Comparison of ENCODE assay signal across 25 cellular contexts in the genomic region with DNA sequence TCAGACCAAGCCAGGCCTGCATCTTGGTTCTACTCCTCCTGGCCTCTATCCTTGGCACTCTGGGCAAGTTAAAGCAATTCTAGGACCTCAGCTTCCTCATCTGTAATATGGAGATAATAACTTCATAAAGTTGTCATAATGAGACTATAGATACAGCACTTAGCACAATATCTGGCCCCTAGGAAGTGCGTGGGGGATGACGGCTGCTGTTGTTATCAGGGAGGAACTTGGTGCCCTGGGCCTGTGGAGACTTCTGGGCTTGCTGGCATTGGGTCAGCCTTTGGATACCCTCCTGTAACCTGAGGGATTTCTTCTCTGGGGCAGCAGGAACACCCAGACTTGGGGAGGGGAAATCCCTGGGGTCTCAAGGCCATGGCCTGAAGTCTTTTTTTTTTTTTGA. TPM values are rescaled to one million over a fixed set of nuclear protein-coding genes. Genes with fewer than 3 reads are reported as not detected.
A peak's percentile ranks its signal among the peaks of the same experiment; 100 is the strongest.
DNase-seq lines count a peak whose midpoint lies in the region; ATAC-seq, FAIRE-seq and TF ChIP-seq lines count a peak whose summit lies in the region.
"Had no signal": no experiment of that assay in that cellular context is flagged by ENCODE, and none has a peak within 500 bp of the region (broad histone marks: within the 10 kb centered on the region; RNA-seq: fewer than 3 reads in every experiment).

No MANE protein-coding gene starts in this region.

- H3K27ac ChIP-seq in SK-N-SH (ENCODE audit: low read depth in 2 of 2, low read length in 1 of 2) (no peak overlapping the region), IMR-90 (ENCODE audit: insufficient read depth, low read length) (no peak overlapping the region), K562 (ENCODE audit: extremely low read depth, low read depth, low read length) (no peak overlapping the region), osteoblast (ENCODE audit: low read depth, low read length) (no peak overlapping the region), tibial artery (no peak overlapping the region)
- H3K27ac ChIP-seq: 22Rv1, KMS-11 had no signal

- CTCF ChIA-PET in SK-N-SH (lab: Yijun Ruan, JAX), result interaction anchor here (0.6 kb wide), 1 partner anchor 28 kb away, joined by 3 read pairs; a partner anchor contains a TSS
- CTCF ChIA-PET in IMR-90 (lab: Yijun Ruan, JAX), result no interaction called here
- CTCF ChIA-PET in K562 (lab: Yijun Ruan, JAX; ENCODE audit: low intra/inter-chr PET ratio), result no interaction called here

- H3K4me2 ChIP-seq in SK-N-SH (no peak overlapping the region), IMR-90 (ENCODE audit: low read depth, low read length) (no peak overlapping the region), K562 (ENCODE audit: insufficient read depth, low read length) (no peak overlapping the region), osteoblast (ENCODE audit: insufficient read depth, low read length) (no peak overlapping the region)
- H3K4me2 ChIP-seq: KMS-11 had no signal

- in situ Hi-C loops in IMR-90 (cut with MboI; ENCODE audit: low sequenced_read_pairs) (loop anchor here (25.0 kb wide), 1 partner anchor 507 kb away; no protein-coding TSS in a partner anchor), K562 (cut with MboI) (no loop called here)

- no peak overlapping the region for H4K8ac ChIP-seq in IMR-90 (ENCODE audit: low read depth in 2 of 2, low read length in 2 of 2)

- H3K27me3 ChIP-seq in SK-N-SH (ENCODE audit: insufficient read depth) (no peaks in the 10 kb centered on the region), IMR-90 (ENCODE audit: control insufficient read depth, insufficient read depth, low read length) (no peaks in the 10 kb centered on the region), K562 (ENCODE audit: control insufficient read depth in 2 of 2, insufficient read depth in 2 of 2, low read length in 2 of 2) (no peaks in the 10 kb centered on the region), osteoblast (ENCODE audit: insufficient read depth, low read length) (no peaks in the 10 kb centered on the region), tibial artery (no peaks in the 10 kb centered on the region)
- H3K27me3 ChIP-seq: BE2C had no signal

- no peak overlapping the region for H2BK20ac ChIP-seq in IMR-90 (ENCODE audit: low read depth, low read length)

- no peak for TF ChIP-seq CTCF in SK-N-SH (IDR thresholded peaks at IDR 0.05)
- TF ChIP-seq CTCF in IMR-90 (conservative IDR thresholded peaks at IDR 0.05; ENCODE audit: low read depth, low read length), result no peak
- no peak for TF ChIP-seq CTCF in K562 (IDR thresholded peaks at IDR 0.05 in 2 of 3, conservative IDR thresholded peaks at IDR 0.05 in 1 of 3; ENCODE audit: insufficient read depth in 2 of 3, low read depth in 1 of 3, low read length in 3 of 3)
- no peak for TF ChIP-seq CTCF in osteoblast (IDR thresholded peaks at IDR 0.05; ENCODE audit: extremely low read depth, low read depth, low read length)
- no peak for TF ChIP-seq CTCF in tibial artery (IDR thresholded peaks at IDR 0.05)

- no peak overlapping the region for H3K18ac ChIP-seq in IMR-90 (ENCODE audit: low read depth, low read length)

- TF ChIP-seq RAD21 in SK-N-SH (IDR thresholded peaks at IDR 0.05; ENCODE audit: low read length), result no peak
- TF ChIP-seq RAD21 in IMR-90 (IDR thresholded peaks at IDR 0.05; ENCODE audit: low read length), result no peak
- no peak for TF ChIP-seq RAD21 in K562 (CRISPR knock-in tag; conservative IDR thresholded peaks at IDR 0.05 in 1 of 2, IDR thresholded peaks at IDR 0.05 in 1 of 2)

- H3K36me3 ChIP-seq in SK-N-SH (replicated peaks in 1 of 2; ENCODE audit: control insufficient read depth in 1 of 2, insufficient read depth in 2 of 2, low read length in 1 of 2) (peaks cover 70% of the 10 kb centered on the region in 2 experiments), IMR-90 (ENCODE audit: control insufficient read depth, insufficient read depth, low read length) (peaks cover 87% of the 10 kb centered on the region), K562 (ENCODE audit: control insufficient read depth, insufficient read depth, low read length) (peaks cover 50% of the 10 kb centered on the region; the same call in 1 of the 3 replicates), osteoblast (ENCODE audit: insufficient read depth, low read length) (peaks cover 38% of the 10 kb centered on the region), tibial artery (peaks cover 83 to 99% (median 94%) of the 10 kb centered on the region in 3 donors)
- H3K36me3 ChIP-seq: BE2C had no signal

- no peak for ATAC-seq in SK-N-SH treated with all-trans-retinoic acid at 6 μM for 48 hours
- ATAC-seq in IMR-90 (ENCODE audit: low read depth), result no peak
- no peak for ATAC-seq in K562
- no peak for ATAC-seq in HG03025 (IDR thresholded peaks at IDR 0.05; ENCODE audit: low FRiP score, unreplicated experiment)
- ATAC-seq: HepG2, PC-3 had no signal

- no peak for FAIRE-seq in K562 (lab: Jason Lieb, UNC)
- FAIRE-seq: D721Med, GM12892, GM18507, HepG2 had no signal

- dilution Hi-C loops in IMR-90 (cut with HindIII; ENCODE audit: low sequenced_read_pairs, unreplicated experiment), result no loop called here

- POLR2A ChIA-PET in SK-N-SH (lab: Yijun Ruan, JAX), result no interaction called here
- POLR2A ChIA-PET in IMR-90 (lab: Charles Lee; ENCODE audit: unreplicated experiment), result no interaction called here
- POLR2A ChIA-PET in K562 (lab: Yijun Ruan, JAX), result no interaction called here

- no peak for TF ChIP-seq EP300 in SK-N-SH (IDR thresholded peaks at IDR 0.05; ENCODE audit: borderline replicate concordance in 1 of 2, low read depth in 1 of 2, low read length in 1 of 2)
- no peak for TF ChIP-seq EP300 in K562 (IDR thresholded peaks at IDR 0.05; ENCODE audit: low read length)

- H3K4me1 ChIP-seq in SK-N-SH (ENCODE audit: control insufficient read depth in 1 of 2, insufficient read depth in 2 of 2, low read depth in 1 of 2, low read length in 1 of 2) (peaks cover 0 to 11% of the 10 kb centered on the region in 2 experiments; a peak in 1 of 4 replicates), IMR-90 (ENCODE audit: control insufficient read depth, insufficient read depth, low read length) (no peaks in the 10 kb centered on the region), K562 (replicated peaks in 1 of 2; ENCODE audit: control insufficient read depth in 2 of 2, insufficient read depth in 2 of 2, low read length in 2 of 2) (no peaks in the 10 kb centered on the region; a peak in 1 of 5 replicates), osteoblast (ENCODE audit: insufficient read depth, low read length) (peaks cover 15% of the 10 kb centered on the region), tibial artery (peaks cover 0 to 12% (median 4%) of the 10 kb centered on the region in 4 donors)

- H3K9me2 ChIP-seq in SK-N-SH, result no peaks in the 10 kb centered on the region

- H2BK15ac ChIP-seq in IMR-90 (ENCODE audit: low read depth, low read length), result no peak overlapping the region

- H3K79me2 ChIP-seq in SK-N-SH (ENCODE audit: insufficient read depth) (peaks cover 31% of the 10 kb centered on the region; the same call in 1 of the 2 replicates), K562 (ENCODE audit: control insufficient read depth, insufficient read depth, low read length) (no peaks in the 10 kb centered on the region), osteoblast (ENCODE audit: insufficient read depth, low read length) (no peaks in the 10 kb centered on the region)

- H3K9ac ChIP-seq in SK-N-SH (no peak overlapping the region), IMR-90 (ENCODE audit: low read depth, low read length) (no peak overlapping the region), K562 (ENCODE audit: insufficient read depth in 1 of 2, low read depth in 2 of 2, low read length in 2 of 2) (no peak overlapping the region)
- H3K9ac ChIP-seq: KMS-11 had no signal

- H3K9me1 ChIP-seq in IMR-90 (ENCODE audit: insufficient read depth, low read length) (peaks cover 5% of the 10 kb centered on the region; the same call in 1 of the 2 replicates), K562 (ENCODE audit: control insufficient read depth, insufficient read depth, low read length) (no peaks in the 10 kb centered on the region)

- peaks cover 27% of the 10 kb centered on the region for H3F3A ChIP-seq in SK-N-SH (replicated peaks; ENCODE audit: insufficient read depth)

- H3K79me1 ChIP-seq in IMR-90 (ENCODE audit: low read depth in 1 of 2, low read length in 2 of 2), result peaks cover 22 to 69% of the 10 kb centered on the region in 2 experiments; a peak in 3 of 4 replicates

- intact Hi-C loops in IMR-90 (cut with micrococcal nuclease), result no loop called here
- intact Hi-C loops in K562 (cut with micrococcal nuclease), result no loop called here
- intact Hi-C loops in tibial artery (cut with DNase I; ENCODE audit: low total_unique reads), result no loop called here

- H2AK5ac ChIP-seq in IMR-90 (ENCODE audit: low read depth, low read length), result no peak overlapping the region

- no peaks in the 10 kb centered on the region for H3K9me3 ChIP-seq in SK-N-SH
- H3K9me3 ChIP-seq in IMR-90 (ENCODE audit: control insufficient read depth, insufficient read depth, low read length), result no peaks in the 10 kb centered on the region
- H3K9me3 ChIP-seq in K562 (replicated peaks; ENCODE audit: control insufficient read depth, insufficient read depth, low read depth, low read length), result no peaks in the 10 kb centered on the region
- H3K9me3 ChIP-seq in osteoblast (ENCODE audit: low read depth, low read length), result no peaks in the 10 kb centered on the region
- no peaks in the 10 kb centered on the region for H3K9me3 ChIP-seq in tibial artery
- H3K9me3 ChIP-seq: BE2C had no signal

- no peak overlapping the region for H3K23ac ChIP-seq in IMR-90 (ENCODE audit: low read depth, low read length)

- BruUV-seq in IMR-90 (replicated peaks; lab: Mats Ljungman, UMichigan), result no TSS peak
- no TSS peak for BruUV-seq in K562 (replicated peaks; lab: Mats Ljungman, UMichigan)

- peak overlapping the region; percentile 47 for H2AK9ac ChIP-seq in IMR-90 (replicated peaks; ENCODE audit: low read depth, low read length, poor library complexity)

- no peak overlapping the region for H2BK120ac ChIP-seq in IMR-90 (ENCODE audit: low read depth, low read length)

- H2AFZ ChIP-seq in SK-N-SH (ENCODE audit: low read depth) (no peak overlapping the region), IMR-90 (replicated peaks; ENCODE audit: low read length, poor library complexity) (no peak overlapping the region), K562 (ENCODE audit: low read depth, low read length) (no peak overlapping the region), osteoblast (ENCODE audit: low read length) (no peak overlapping the region)

- TF ChIP-seq POLR2A in IMR-90 (IDR thresholded peaks at IDR 0.05; ENCODE audit: low read depth, low read length) (no peak), K562 (conservative IDR thresholded peaks at IDR 0.05) (no peak)

- no peak overlapping the region for H4K91ac ChIP-seq in IMR-90 (ENCODE audit: insufficient read depth, low read depth, low read length)

- H3K4me3 ChIP-seq in SK-N-SH (ENCODE audit: low read depth in 2 of 2, low read length in 1 of 2) (no peak overlapping the region), IMR-90 (ENCODE audit: insufficient read depth, low read depth, low read length) (no peak overlapping the region), K562 (no peak overlapping the region), osteoblast (ENCODE audit: insufficient read depth, low read length) (no peak overlapping the region), tibial artery (no peak overlapping the region)

- WGBS in SK-N-SH (ENCODE audit: low lambda C conversion rate), result 90% methylated on average over 2 of the region's 2 CpGs
- no CpG with 5 or more reads among the region's 2 CpGs for WGBS in IMR-90 (ENCODE audit: extremely low coverage in 2 of 2, insufficient read length in 1 of 2), 2 experiments
- WGBS in K562 (ENCODE audit: insufficient coverage, low coverage, missing lambda C conversion rate), result 32% methylated on average over 2 of the region's 2 CpGs

- H4K5ac ChIP-seq in IMR-90 (ENCODE audit: low read depth, low read length), result no peak overlapping the region

- DNase-seq in SK-N-SH (peak; percentile 22), IMR-90 (no peak), K562 (ENCODE audit: extremely low read depth in 1 of 4, low spot score in 3 of 4) (no peak), osteoblast (ENCODE audit: insufficient read length, low spot score, missing footprints) (peak; percentile 58), GM03348 (ENCODE audit: low spot score) (no peak), tibial artery (no peak)
- DNase-seq: BE2C; CD8-positive, alpha-beta memory T cell; GOT3; MV-4-11; NCI-H1417; NCI-H187 treated with DMSO at 0.1 percent for 48 hours; NCI-H2227 treated with DMSO at 0.1 percent for 48 hours; NCI-H524; NCI-H82; PC-3; SIG-M5 had no signal

- H4K20me1 ChIP-seq in SK-N-SH (ENCODE audit: insufficient read depth) (no peaks in the 10 kb centered on the region), IMR-90 (ENCODE audit: insufficient read depth, low read length) (peaks cover 41% of the 10 kb centered on the region), K562 (replicated peaks; ENCODE audit: control insufficient read depth, insufficient read depth, low read length) (no peaks in the 10 kb centered on the region), osteoblast (ENCODE audit: insufficient read depth, low read length) (no peaks in the 10 kb centered on the region)

- H3K56ac ChIP-seq in IMR-90 (ENCODE audit: extremely low read depth, insufficient read depth, low read length), result no peak overlapping the region

- H3K14ac ChIP-seq in IMR-90 (replicated peaks; ENCODE audit: low read depth, low read length), result no peak overlapping the region

- no peak overlapping the region for H2BK5ac ChIP-seq in IMR-90 (ENCODE audit: low read depth, low read length, poor library complexity, severe bottlenecking)

- H3K4ac ChIP-seq in IMR-90 (ENCODE audit: low read depth, low read length), result no peak overlapping the region

RNA-seq across cellular contexts. Expression of a gene that starts 27.6 kb away (rescaled TPM):
- polyA plus RNA-seq in SK-N-SH (2012; rRNA removed) (33.0 and 59.7 TPM in 2 replicates), IMR-90 (2012; rRNA removed) (45.5 and 51.3 TPM in 2 replicates), K562 (2011; rRNA removed) (7.8 and 11.2 TPM in 2 replicates), K562 (2014; fragmentation: Illumina TruSeq; extraction: Trizol) (15.0 TPM in 2 replicates), K562 (2014; fragmentation: Nextera tagmentation; extraction: Ambion mirVana) (under 1 TPM; 0.46 to 0.73 TPM), K562 (2014; rRNA removed) (8.4 and 10.4 TPM in 2 replicates)
- 22.0 and 28.4 TPM in 2 replicates for polyA plus RNA-seq in SK-N-SH (2012; cell fraction: cytosol; rRNA removed)
- 122 and 146 TPM in 2 replicates for polyA plus RNA-seq in SK-N-SH (2012; cell fraction: nucleus; rRNA removed)
- total RNA-seq in IMR-90 (2012; rRNA removed) (26.9 and 34.1 TPM in 2 replicates), K562 (2014; rRNA removed) (7.1 and 8.7 TPM in 2 replicates), K562 (2014; rRNA removed; fragmentation: Illumina TruSeq; extraction: Trizol) (7.3 and 8.5 TPM in 2 replicates), K562 (2015; rRNA removed; fragmentation: Illumina TruSeq; extraction: Trizol) (7.8 and 8.5 TPM in 2 replicates), K562 (2021) (21.1 and 21.6 TPM in 2 replicates), osteoblast (7.1 and 19.2 TPM in 2 replicates)
- 35.6 and 39.8 TPM in 2 replicates for polyA plus RNA-seq in IMR-90 (2012; cell fraction: cytosol; rRNA removed)
- polyA plus RNA-seq in IMR-90 (2012; cell fraction: nucleus; rRNA removed; ENCODE audit: low replicate concordance), result 86.2 and 130 TPM in 2 replicates
- 25.5 and 39.0 TPM in 2 replicates for total RNA-seq in K562 (2011; cell fraction: chromatin; rRNA removed; ENCODE audit: low replicate concordance)
- 19.2 and 20.8 TPM in 2 replicates for total RNA-seq in K562 (2011; cell fraction: nucleolus; rRNA removed)
- total RNA-seq in K562 (2011; cell fraction: nucleoplasm; rRNA removed), result 15.2 and 16.8 TPM in 2 replicates
- polyA plus RNA-seq in K562 (2011; cell fraction: cytosol; rRNA removed), result 8.6 and 13.1 TPM in 2 replicates
- polyA plus RNA-seq in K562 (2011; cell fraction: nucleus; rRNA removed), result 17.4 and 21.2 TPM in 2 replicates
- 9.6 and 10.0 TPM in 2 replicates for polyA plus RNA-seq in K562 (2012)
- polyA minus RNA-seq in K562 (2011; rRNA and poly(A)+ RNA removed), result 9.6 and 9.7 TPM in 2 replicates
- 5.0 TPM in 2 replicates for polyA minus RNA-seq in K562 (2011; cell fraction: cytosol; rRNA and poly(A)+ RNA removed)
- 7.9 and 14.4 TPM in 2 replicates for polyA minus RNA-seq in K562 (2011; cell fraction: nucleus; rRNA and poly(A)+ RNA removed)

Comparison
In these comparisons a context has a peak if more than half of its experiments do, and no peak if none do; other contexts are left out.
1. DNase-seq: peak in SK-N-SH (single experiment) and osteoblast (single experiment); none in IMR-90 (single experiment), K562 (0 of 4), GM03348 (single experiment) and tibial artery (0 of 2).